Comparison of ENCODE assay signal across 27 cellular contexts in genomic region chr3:134229038-134229437, GRCh38.
"Had no signal": no experiment of that assay in that cellular context is flagged by ENCODE, and none has a peak within 500 bp of the region (broad histone marks: within the 10 kb centered on the region; RNA-seq: fewer than 3 reads in every experiment).

No MANE protein-coding gene starts in this region.

- H3K36me3 ChIP-seq: adrenal gland, MG63 had no signal

- H3K27ac ChIP-seq: SK-N-MC, VCaP had no signal

- H3K9me3 ChIP-seq: adrenal gland had no signal

- DNase-seq: activated CD4-positive, alpha-beta memory T cell treated with anti-CD3 and anti-CD28 coated beads, Interleukin-2, amount 10 ng/mL, durations not matched to agents 7 days and 5 days; activated CD4-positive, alpha-beta T cell treated with anti-CD3 and anti-CD28 coated beads for 36 hours; activated CD4-positive, alpha-beta T cell treated with anti-CD3 and anti-CD28 coated beads, Interleukin-2, amount 50 U/mL, for 1 hour; activated gamma-delta T cell; activated naive CD4-positive, alpha-beta T cell treated with anti-CD3 and anti-CD28 coated beads for 36 hours; activated naive CD8-positive, alpha-beta T cell treated with anti-CD3 and anti-CD28 coated beads, Interleukin-2, amount 10 ng/mL, durations not matched to agents 7 days and 5 days; activated T-cell treated with anti-CD3 and anti-CD28 coated beads for 4 hours; activated T-cell treated with anti-CD3 and anti-CD28 coated beads, Interleukin-2, amount 50 U/mL, for 48 hours; adrenal gland; anterior cingulate cortex; MG63; MV-4-11; NCI-H1092 treated with DMSO at 0.1 percent for 48 hours; NCI-H1436; NCI-H187; NCI-H2081; NCI-H510A treated with DMSO at 0.1 percent for 48 hours; NCI-H69; NK-92 treated with Interleukin-12 subunit alpha and Interleukin-12 subunit beta, amount 100 ng/mL, for 24 hours; OCI-M1; RPMI8226; T-cell had no signal

- H3K9me3 Mint-ChIP-seq: activated CD4-positive, alpha-beta memory T cell treated with anti-CD3 and anti-CD28 coated beads, Interleukin-2, amount 10 ng/mL, durations not matched to agents 7 days and 5 days; activated naive CD4-positive, alpha-beta T cell treated with anti-CD3 and anti-CD28 coated beads for 36 hours; activated naive CD8-positive, alpha-beta T cell treated with anti-CD3 and anti-CD28 coated beads, Interleukin-2, amount 10 ng/mL, durations not matched to agents 7 days and 5 days; activated T-helper 17 cell treated with anti-CD3 and anti-CD28 coated beads, Interleukin-2, amount 50 U/mL, for 72 hours; T-cell had no signal

- H3K27me3 Mint-ChIP-seq: activated CD4-positive, alpha-beta T cell treated with anti-CD3 and anti-CD28 coated beads for 36 hours; activated T-helper 17 cell treated with anti-CD3 and anti-CD28 coated beads, Interleukin-2, amount 50 U/mL, for 72 hours; T-cell had no signal

- H3K27ac Mint-ChIP-seq: activated CD4-positive, alpha-beta memory T cell treated with anti-CD3 and anti-CD28 coated beads, Interleukin-2, amount 10 ng/mL, durations not matched to agents 7 days and 5 days; activated CD4-positive, alpha-beta T cell treated with anti-CD3 and anti-CD28 coated beads for 36 hours; activated naive CD4-positive, alpha-beta T cell treated with anti-CD3 and anti-CD28 coated beads for 36 hours; activated naive CD8-positive, alpha-beta T cell treated with anti-CD3 and anti-CD28 coated beads, Interleukin-2, amount 10 ng/mL, durations not matched to agents 7 days and 5 days; activated T-helper 17 cell treated with anti-CD3 and anti-CD28 coated beads, Interleukin-2, amount 50 U/mL, for 72 hours; T-cell had no signal

- H3K4me3 ChIP-seq: adrenal gland, MG63, SK-N-MC had no signal

- H3K27me3 ChIP-seq: adrenal gland, MG63 had no signal

- H3K4me3 Mint-ChIP-seq: activated CD4-positive, alpha-beta memory T cell treated with anti-CD3 and anti-CD28 coated beads, Interleukin-2, amount 10 ng/mL, durations not matched to agents 7 days and 5 days; activated CD4-positive, alpha-beta T cell treated with anti-CD3 and anti-CD28 coated beads for 36 hours; activated naive CD4-positive, alpha-beta T cell treated with anti-CD3 and anti-CD28 coated beads for 36 hours; activated naive CD8-positive, alpha-beta T cell treated with anti-CD3 and anti-CD28 coated beads, Interleukin-2, amount 10 ng/mL, durations not matched to agents 7 days and 5 days; activated T-helper 17 cell treated with anti-CD3 and anti-CD28 coated beads, Interleukin-2, amount 50 U/mL, for 72 hours; T-cell had no signal

- ATAC-seq: activated CD4-positive, alpha-beta T cell treated with anti-CD3 and anti-CD28 coated beads for 36 hours; activated T-helper 17 cell treated with anti-CD3 and anti-CD28 coated beads, Interleukin-2, amount 50 U/mL, for 72 hours; Panc1; Right ventricle myocardium inferior; T-cell had no signal
